7 cellular contexts compared by ENCODE assay signal in the genomic region with DNA sequence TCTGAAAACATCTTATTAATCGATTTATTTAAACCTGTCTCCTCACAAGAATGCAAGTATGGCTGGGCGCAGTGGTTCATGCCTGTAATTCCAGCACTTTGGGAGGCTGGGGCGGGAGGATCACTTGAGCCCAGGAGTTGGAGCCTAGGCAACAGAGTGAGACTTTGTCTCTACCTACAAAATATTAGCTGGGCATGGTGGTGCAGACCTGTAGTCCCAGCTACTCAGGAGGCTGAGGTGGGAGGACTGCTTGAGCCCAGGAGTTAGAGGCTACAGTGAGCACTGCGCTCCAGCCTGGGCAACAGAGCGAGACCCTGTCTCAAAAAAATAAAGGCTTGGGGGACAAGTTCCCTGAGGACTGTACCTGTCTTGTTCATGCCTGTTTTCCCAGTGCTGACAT.
DNase-seq lines count a peak whose midpoint lies in the region; ATAC-seq and TF ChIP-seq lines count a peak whose summit lies in the region.
"Not testable (repeated sequence)": the region's sequence is repeated elsewhere in the genome, so short reads cannot be mapped to it uniquely, and the experiment has no call there.

No MANE protein-coding gene starts in this region.

- peaks cover 84% of the 10 kb centered on the region for H3K79me2 ChIP-seq in DOHH2 (ENCODE audit: control insufficient read depth, low read length)

- peak overlapping the region; percentile 79 to 93 for H3K27ac Mint-ChIP-seq in T-cell
- peak overlapping the region; percentile 17 for H3K27ac Mint-ChIP-seq in activated T-helper 17 cell treated with anti-CD3 and anti-CD28 coated beads, Interleukin-2, amount 50 U/mL, for 72 hours
- peak overlapping the region; percentile 84 for H3K27ac Mint-ChIP-seq in dendritic cell treated with granulocyte-macrophage colony-stimulating factor and Interleukin-4, amounts not matched to agents 40 ng/mL and 50 ng/mL, for 4 days

- H3K9ac ChIP-seq in liver (ENCODE audit: low read depth in 1 of 2, low read length in 2 of 2): peak overlapping the region in 1 of 2 donors; percentile 72
- peak overlapping the region in 1 of 5 donors; percentile 20 for H3K9ac ChIP-seq in subcutaneous abdominal adipose tissue (ENCODE audit: low read length in 5 of 5)

- CTCF ChIA-PET in T-cell (lab: Charles Lee): interaction anchor here in 1 of 2 donors (0.6 kb wide), 1 partner anchor 668 kb away, joined by 3 read pairs; no protein-coding TSS in a partner anchor

- WGBS in liver: 95% methylated on average over 5 of the region's 5 CpGs

- POLR2A ChIA-PET in T-cell (lab: Charles Lee): interaction anchor here in 1 of 2 donors (0.5 to 0.7 kb wide), 2 partner anchors 506 to 522 kb away, joined by 3 read pairs; no protein-coding TSS in a partner anchor

- not testable (repeated sequence) for H4K20me1 ChIP-seq in DOHH2 (ENCODE audit: control insufficient read depth, insufficient read depth, low read depth, low read length)

- intact Hi-C loops in dendritic cell treated with granulocyte-macrophage colony-stimulating factor and Interleukin-4, amounts not matched to agents 40 ng/mL and 50 ng/mL, for 4 days (cut with micrococcal nuclease): not testable (repeated sequence)

- not testable (repeated sequence) for DNase-seq in T-cell

- peaks cover 17% of the 10 kb centered on the region for H3K36me3 Mint-ChIP-seq in T-cell
- peaks cover 61% of the 10 kb centered on the region for H3K36me3 Mint-ChIP-seq in activated T-helper 17 cell treated with anti-CD3 and anti-CD28 coated beads, Interleukin-2, amount 50 U/mL, for 72 hours (ENCODE audit: low read depth)
- peaks cover 56% of the 10 kb centered on the region for H3K36me3 Mint-ChIP-seq in dendritic cell treated with granulocyte-macrophage colony-stimulating factor and Interleukin-4, amounts not matched to agents 40 ng/mL and 50 ng/mL, for 4 days (ENCODE audit: low read depth)

- TF ChIP-seq CTCF in DOHH2 (IDR thresholded peaks at IDR 0.05; ENCODE audit: low read depth, low read length, poor library complexity, severe bottlenecking); liver (IDR thresholded peaks at IDR 0.05; ENCODE audit: low read depth, low read length, missing input control); neutrophil (IDR thresholded peaks at IDR 0.05): not testable (repeated sequence)

- H3K27ac ChIP-seq in DOHH2 (ENCODE audit: low read depth, low read length): peak overlapping the region; percentile 94
- H3K27ac ChIP-seq in liver (ENCODE audit: low read depth in 1 of 2, low read length in 2 of 2): peak overlapping the region; percentile 96
- H3K27ac ChIP-seq in neutrophil: peak overlapping the region; percentile 99
- peak overlapping the region; percentile 26 for H3K27ac ChIP-seq in subcutaneous abdominal adipose tissue (ENCODE audit: low read depth, low read length)

- not testable (repeated sequence) for H3K9me3 Mint-ChIP-seq in T-cell; activated T-helper 17 cell treated with anti-CD3 and anti-CD28 coated beads, Interleukin-2, amount 50 U/mL, for 72 hours; dendritic cell treated with granulocyte-macrophage colony-stimulating factor and Interleukin-4, amounts not matched to agents 40 ng/mL and 50 ng/mL, for 4 days

- H3K9me3 ChIP-seq in DOHH2 (ENCODE audit: control insufficient read depth, insufficient read depth, low read length); liver (ENCODE audit: control insufficient read depth in 4 of 4, low read length in 3 of 4); neutrophil; subcutaneous abdominal adipose tissue (ENCODE audit: control insufficient read depth in 5 of 5, low read length in 5 of 5): not testable (repeated sequence)

- H3K9me2 ChIP-seq in DOHH2 (replicated peaks; ENCODE audit: control insufficient read depth, low read length): not testable (repeated sequence)

- H3K27me3 Mint-ChIP-seq in T-cell; activated T-helper 17 cell treated with anti-CD3 and anti-CD28 coated beads, Interleukin-2, amount 50 U/mL, for 72 hours; dendritic cell treated with granulocyte-macrophage colony-stimulating factor and Interleukin-4, amounts not matched to agents 40 ng/mL and 50 ng/mL, for 4 days: not testable (repeated sequence)

- peaks cover 68 to 87% (median 85%) of the 10 kb centered on the region in 3 donors for H3K4me1 Mint-ChIP-seq in T-cell
- H3K4me1 Mint-ChIP-seq in activated T-helper 17 cell treated with anti-CD3 and anti-CD28 coated beads, Interleukin-2, amount 50 U/mL, for 72 hours: peaks cover 73% of the 10 kb centered on the region
- peaks cover 79% of the 10 kb centered on the region for H3K4me1 Mint-ChIP-seq in dendritic cell treated with granulocyte-macrophage colony-stimulating factor and Interleukin-4, amounts not matched to agents 40 ng/mL and 50 ng/mL, for 4 days (ENCODE audit: low read depth)

- peak overlapping the region; percentile 80 for H3K4me2 ChIP-seq in DOHH2 (ENCODE audit: low read length)

- H3K4me1 ChIP-seq in DOHH2 (ENCODE audit: control insufficient read depth, low read length) (peaks cover 83% of the 10 kb centered on the region), liver (ENCODE audit: control insufficient read depth in 4 of 4, insufficient read depth in 4 of 4, low read length in 3 of 4) (peaks cover 7 to 40% (median 16%) of the 10 kb centered on the region in 4 donors), neutrophil (ENCODE audit: control insufficient read depth in 1 of 2, insufficient read depth in 1 of 2, low read depth in 1 of 2, low read length in 1 of 2) (peaks cover 81 to 97% of the 10 kb centered on the region in 2 experiments), subcutaneous abdominal adipose tissue (ENCODE audit: control insufficient read depth in 5 of 5, insufficient read depth in 5 of 5, low read length in 5 of 5) (peaks cover 11 to 66% (median 57%) of the 10 kb centered on the region in 5 donors)

- H3K27me3 ChIP-seq in DOHH2 (ENCODE audit: control insufficient read depth, low read length); liver (ENCODE audit: control insufficient read depth in 4 of 4, insufficient read depth in 4 of 4, low read length in 3 of 4); neutrophil; subcutaneous abdominal adipose tissue (ENCODE audit: control insufficient read depth in 5 of 5, insufficient read depth in 4 of 5, low read length in 5 of 5): not testable (repeated sequence)

- not testable (repeated sequence) for ATAC-seq in T-cell (replicated peaks in 1 of 4); activated T-helper 17 cell treated with anti-CD3 and anti-CD28 coated beads, Interleukin-2, amount 50 U/mL, for 72 hours (replicated peaks)

- H3K4me3 Mint-ChIP-seq in T-cell: not testable (repeated sequence)
- H3K4me3 Mint-ChIP-seq in activated T-helper 17 cell treated with anti-CD3 and anti-CD28 coated beads, Interleukin-2, amount 50 U/mL, for 72 hours: peak overlapping the region; percentile 83
- peak overlapping the region; percentile 60 for H3K4me3 Mint-ChIP-seq in dendritic cell treated with granulocyte-macrophage colony-stimulating factor and Interleukin-4, amounts not matched to agents 40 ng/mL and 50 ng/mL, for 4 days

- peak overlapping the region; percentile 63 for H3K4me3 ChIP-seq in DOHH2 (ENCODE audit: low read length)
- H3K4me3 ChIP-seq in liver (ENCODE audit: low read depth in 1 of 3, low read length in 3 of 3); neutrophil (ENCODE audit: low read depth in 1 of 2, low read length in 1 of 2); subcutaneous abdominal adipose tissue (ENCODE audit: low read depth in 1 of 5, low read length in 5 of 5): not testable (repeated sequence)

- H3K36me3 ChIP-seq in DOHH2 (ENCODE audit: control insufficient read depth, low read length) (peaks cover 57% of the 10 kb centered on the region), subcutaneous abdominal adipose tissue (ENCODE audit: control insufficient read depth in 5 of 5, insufficient read depth in 5 of 5, low read length in 5 of 5) (peaks cover 0 to 11% (median 6%) of the 10 kb centered on the region in 5 donors)
- not testable (repeated sequence) for H3K36me3 ChIP-seq in liver (ENCODE audit: control insufficient read depth in 4 of 4, insufficient read depth in 3 of 4, low read depth in 1 of 4, low read length in 3 of 4); neutrophil

- not testable (repeated sequence) for TF ChIP-seq RAD21 in liver (IDR thresholded peaks at IDR 0.05)

- peaks cover 33% of the 10 kb centered on the region for H3F3A ChIP-seq in DOHH2 (ENCODE audit: control insufficient read depth, insufficient read depth)

Comparison
In these comparisons a context has a peak if more than half of its experiments do, and no peak if none do; other contexts are left out.
1. H3K27ac ChIP-seq: peak in every context shown above with its lines; median percentile 99 in neutrophil; 96 in liver; 94 in DOHH2; 26 in subcutaneous abdominal adipose tissue.
2. H3K27ac Mint-ChIP-seq: peak in every context shown above with its lines; median percentile 86 in T-cell; 84 in dendritic cell treated with granulocyte-macrophage colony-stimulating factor and Interleukin-4, amounts not matched to agents 40 ng/mL and 50 ng/mL, for 4 days; 17 in activated T-helper 17 cell treated with anti-CD3 and anti-CD28 coated beads, Interleukin-2, amount 50 U/mL, for 72 hours.